In genomic region chr13:30617315-30618185, GRCh38 we compare ENCODE assay signal across 1 cellular context.
A peak's percentile ranks its signal among the peaks of the same experiment; 100 is the strongest.
TF ChIP-seq lines count a peak whose summit lies in the region.

Gene USPL1 (plus strand): TSS chr13:30617920. CDS start chr13:30621141, 3,221 bp downstream.

TF ChIP-seq in HepG2, 621 proteins besides CTCF, POLR2A, EP300 and RAD21 (continued from another document):
- peak; percentile 80 for TF ChIP-seq PATZ1 (CRISPR knock-in tag; IDR thresholded peaks at IDR 0.05)
- peak; percentile 92; the same call in 1 of the 2 replicates for TF ChIP-seq SNAPC5 (CRISPR knock-in tag; IDR thresholded peaks at IDR 0.05; ENCODE audit: borderline replicate concordance)
- TF ChIP-seq ZNF891 (CRISPR knock-in tag; IDR thresholded peaks at IDR 0.05) = peak; percentile 98
- peak; percentile 76; the same call in 1 of the 2 replicates for TF ChIP-seq ARHGAP35 (CRISPR knock-in tag; IDR thresholded peaks at IDR 0.05; ENCODE audit: borderline replicate concordance)
- peak; percentile 51 for TF ChIP-seq CBX1 (IDR thresholded peaks at IDR 0.05; ENCODE audit: low read depth)
- TF ChIP-seq HDAC2 (CRISPR knock-in tag; IDR thresholded peaks at IDR 0.05) = peak; percentile 97
- TF ChIP-seq ZSCAN12 (CRISPR knock-in tag; IDR thresholded peaks at IDR 0.05) = no peak; the same call in 1 of the 2 replicates
- peak; percentile 99 for TF ChIP-seq ZNF772 (CRISPR knock-in tag; IDR thresholded peaks at IDR 0.05)
- TF ChIP-seq ZNF614 (CRISPR knock-in tag; IDR thresholded peaks at IDR 0.05; ENCODE audit: borderline replicate concordance) = peak; percentile 98
- peak; percentile 93 for TF ChIP-seq GZF1 (CRISPR knock-in tag; IDR thresholded peaks at IDR 0.05)
- TF ChIP-seq EZH2 (conservative IDR thresholded peaks at IDR 0.05; ENCODE audit: low read depth, low read length) = no peak
- peak; percentile 47 for TF ChIP-seq BHLHE40 (IDR thresholded peaks at IDR 0.05; ENCODE audit: low read length)
- TF ChIP-seq ZNF101 (CRISPR knock-in tag; IDR thresholded peaks at IDR 0.05; ENCODE audit: borderline replicate concordance, low read depth) = peak; percentile 32; the same call in 1 of the 2 replicates
- TF ChIP-seq ZBTB7B (CRISPR knock-in tag; IDR thresholded peaks at IDR 0.05) = peak; percentile 88
- TF ChIP-seq DMAP1 (CRISPR knock-in tag; IDR thresholded peaks at IDR 0.05) = peak; percentile 100
- TF ChIP-seq ZNF121 (CRISPR knock-in tag; IDR thresholded peaks at IDR 0.05) = no peak; the same call in 1 of the 2 replicates
- peak; percentile 97 for TF ChIP-seq ZNF878 (CRISPR knock-in tag; IDR thresholded peaks at IDR 0.05)
- TF ChIP-seq ZBTB34 (CRISPR knock-in tag; IDR thresholded peaks at IDR 0.05) = peak; percentile 95
- TF ChIP-seq HNF4A (CRISPR knock-in tag; IDR thresholded peaks at IDR 0.05) = peak; percentile 76
- TF ChIP-seq HMGXB4 (CRISPR knock-in tag; IDR thresholded peaks at IDR 0.05; ENCODE audit: borderline replicate concordance in 1 of 2, low read depth in 1 of 2) = peak; percentile 96 to 98
- no peak; the same call in 1 of the 2 replicates for TF ChIP-seq ZBTB43 (CRISPR knock-in tag; conservative IDR thresholded peaks at IDR 0.05)
- 0 out of 2 replicates have a peak, but pooled peaks have one; percentile 51 for TF ChIP-seq MZF1 (CRISPR knock-in tag; IDR thresholded peaks at IDR 0.05; ENCODE audit: borderline replicate concordance)
- TF ChIP-seq LRRFIP1 (CRISPR knock-in tag; conservative IDR thresholded peaks at IDR 0.05) = no peak; the same call in 1 of the 2 replicates
- TF ChIP-seq CHD2 (IDR thresholded peaks at IDR 0.05; ENCODE audit: low read depth, low read length) = peak; percentile 86
- TF ChIP-seq ETS1 (CRISPR knock-in tag; IDR thresholded peaks at IDR 0.05) = peak; percentile 86; the same call in 1 of the 2 replicates
- TF ChIP-seq HCFC1 (IDR thresholded peaks at IDR 0.05; ENCODE audit: low read depth, low read length) = peak; percentile 82
- TF ChIP-seq U2AF1 (optimal IDR thresholded peaks at IDR 0.05; ENCODE audit: low read depth, low read length) = no peak
